ENCODE assay signal across 18 cellular contexts in the genomic region with DNA sequence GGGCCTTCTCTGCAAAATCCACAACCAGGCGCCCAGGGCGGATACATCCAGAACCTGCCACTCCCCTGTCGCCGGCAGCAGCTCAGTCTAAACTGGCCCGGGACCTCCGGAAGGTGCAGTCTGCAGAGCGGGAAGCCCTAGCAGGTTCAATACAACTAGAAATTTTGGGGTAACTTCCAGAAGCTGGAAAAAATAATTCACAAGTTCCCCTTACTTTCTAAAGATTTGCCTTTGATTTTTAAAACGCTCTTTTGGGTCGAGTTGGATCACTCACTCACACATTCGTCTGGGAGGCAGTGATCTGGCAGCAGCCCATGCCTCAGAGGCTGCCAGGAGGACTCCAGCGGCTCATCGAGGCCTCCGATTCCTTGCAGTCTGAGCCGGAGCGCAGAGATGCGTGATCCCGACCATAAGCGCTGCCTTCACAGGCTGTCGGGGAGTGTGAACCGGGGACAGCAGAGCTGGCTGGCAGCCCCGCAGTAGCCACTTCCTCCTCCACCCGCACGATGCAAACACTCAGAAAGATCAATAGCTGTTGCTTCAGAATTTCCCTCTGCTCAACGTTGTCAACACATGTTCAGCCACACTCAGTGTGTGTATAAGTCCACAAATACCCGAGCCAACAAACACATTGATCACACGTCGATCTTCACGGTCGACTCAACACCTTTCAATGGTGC.
"Had no signal": no experiment of that assay in that cellular context is flagged by ENCODE, and none has a peak within 500 bp of the region (broad histone marks: within the 10 kb centered on the region; RNA-seq: fewer than 3 reads in every experiment).

No MANE protein-coding gene starts in this region.

- DNase-seq: activated CD4-positive, alpha-beta T cell treated with anti-CD3 and anti-CD28 coated beads for 48 hours; activated naive CD4-positive, alpha-beta T cell treated with anti-CD3 and anti-CD28 coated beads for 36 hours; activated T-cell treated with anti-CD3 and anti-CD28 coated beads for 4 hours; colonic mucosa; effector CD4-positive, alpha-beta T cell; kidney; mesendoderm; pancreas; stimulated activated CD4-positive, alpha-beta T cell treated with anti-CD3 and anti-CD28 coated beads, Interleukin-15, amount 100 ng/mL, for 24 hours; stimulated activated CD4-positive, alpha-beta T cell treated with anti-CD3 and anti-CD28 coated beads, Interleukin-4, amount 100 ng/mL, for 4 hours; stimulated activated naive CD8-positive, alpha-beta T cell treated with anti-CD3 and anti-CD28 coated beads, Interleukin-15, amount 100 ng/mL, for 72 hours; T1000; WERI-Rb-1 had no signal

- H3K27ac Mint-ChIP-seq: activated naive CD4-positive, alpha-beta T cell treated with anti-CD3 and anti-CD28 coated beads for 36 hours; activated T-helper 17 cell treated with anti-CD3 and anti-CD28 coated beads, Interleukin-2, amount 50 U/mL, for 72 hours; stimulated activated naive CD8-positive, alpha-beta T cell treated with anti-CD3 and anti-CD28 coated beads, Interleukin-15, amount 100 ng/mL, for 72 hours had no signal

- H3K4me3 ChIP-seq: cardiac muscle cell, colonic mucosa, hepatocyte, pancreas, thoracic aorta had no signal

- H3K9me3 ChIP-seq: colonic mucosa, pancreas, thoracic aorta had no signal

- H3K27ac ChIP-seq: cardiac muscle cell, colonic mucosa, hepatocyte, pancreas, thoracic aorta, WERI-Rb-1 had no signal

- H3K36me3 ChIP-seq: cardiac muscle cell, colonic mucosa, pancreas, thoracic aorta, WERI-Rb-1 had no signal

- H3K4me1 ChIP-seq: colonic mucosa, pancreas had no signal

- H3K4me2 ChIP-seq: hepatocyte had no signal

- H3K27me3 ChIP-seq: cardiac muscle cell, colonic mucosa, pancreas had no signal

- H3K4me1 Mint-ChIP-seq: activated T-helper 17 cell treated with anti-CD3 and anti-CD28 coated beads, Interleukin-2, amount 50 U/mL, for 72 hours; stimulated activated naive CD8-positive, alpha-beta T cell treated with anti-CD3 and anti-CD28 coated beads, Interleukin-15, amount 100 ng/mL, for 72 hours had no signal

- H2AFZ ChIP-seq: hepatocyte had no signal

- H3K4me3 Mint-ChIP-seq: activated naive CD4-positive, alpha-beta T cell treated with anti-CD3 and anti-CD28 coated beads for 36 hours; activated T-helper 17 cell treated with anti-CD3 and anti-CD28 coated beads, Interleukin-2, amount 50 U/mL, for 72 hours; neural crest cell; stimulated activated naive CD8-positive, alpha-beta T cell treated with anti-CD3 and anti-CD28 coated beads, Interleukin-15, amount 100 ng/mL, for 72 hours had no signal

- H3K9me3 Mint-ChIP-seq: activated naive CD4-positive, alpha-beta T cell treated with anti-CD3 and anti-CD28 coated beads for 36 hours; neural crest cell had no signal
